19 cellular contexts compared by ENCODE assay signal in the genomic region with DNA sequence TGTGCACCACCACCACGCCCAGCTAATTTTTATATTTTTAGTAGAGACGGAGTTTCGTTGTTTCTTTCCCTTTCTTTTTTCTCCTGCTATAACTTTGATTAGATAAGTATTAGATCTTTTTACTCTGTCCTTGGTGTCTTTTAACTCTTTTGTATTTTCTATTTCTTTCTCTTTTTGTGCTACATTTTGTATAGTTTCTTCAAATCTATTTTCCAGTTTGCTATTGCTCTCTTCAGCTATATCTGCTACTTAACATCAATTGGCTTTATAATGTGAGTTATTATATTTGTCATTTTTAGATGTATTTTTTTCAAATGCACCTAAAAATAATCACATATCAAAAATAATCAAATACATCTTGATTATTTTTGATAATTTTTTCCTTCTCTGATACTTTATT. TPM values are rescaled to one million over a fixed set of nuclear protein-coding genes. Genes with fewer than 3 reads are reported as not detected.
DNase-seq lines count a peak whose midpoint lies in the region; ATAC-seq, FAIRE-seq and TF ChIP-seq lines count a peak whose summit lies in the region.
"Had no signal": no experiment of that assay in that cellular context is flagged by ENCODE, and none has a peak within 500 bp of the region (broad histone marks: within the 10 kb centered on the region; RNA-seq: fewer than 3 reads in every experiment).

No MANE protein-coding gene starts in this region.

- H3K79me2 ChIP-seq in HepG2 (ENCODE audit: insufficient read depth, low read length), result no peaks in the 10 kb centered on the region

- ATAC-seq in HepG2 (no peak), right lobe of liver (no peak), Panc1 (no peak)
- ATAC-seq in activated CD8-positive, alpha-beta T cell treated with anti-CD3 and anti-CD28 coated beads, Interleukin-2, amount 10 ng/mL, durations not matched to agents 7 days and 5 days, result no peak
- ATAC-seq: CD8-positive, alpha-beta T cell; GM23338; K562 had no signal

- POLR2A ChIA-PET in HepG2 (lab: Yijun Ruan, JAX) (no interaction called here), Panc1 (lab: Charles Lee) (no interaction called here)
- POLR2A ChIA-PET in activated CD8-positive, alpha-beta T cell treated with anti-CD3 and anti-CD28 coated beads, Interleukin-2, amount 10 ng/mL, durations not matched to agents 7 days and 5 days (lab: Charles Lee), result no interaction called here

- H3K4me1 ChIP-seq in HepG2 (ENCODE audit: insufficient read depth, low read length) (peaks cover 37% of the 10 kb centered on the region), right lobe of liver (peaks cover 0 to 8% (median 0%) of the 10 kb centered on the region in 4 donors), Panc1 (ENCODE audit: control insufficient read depth, insufficient read depth, low read length) (peaks cover 18% of the 10 kb centered on the region)

- H2AFZ ChIP-seq in HepG2 (ENCODE audit: low read length), result no peak overlapping the region
- H2AFZ ChIP-seq: GM23338 had no signal

- no peaks in the 10 kb centered on the region for H3K36me3 Mint-ChIP-seq in activated CD8-positive, alpha-beta T cell treated with anti-CD3 and anti-CD28 coated beads, Interleukin-2, amount 10 ng/mL, durations not matched to agents 7 days and 5 days (ENCODE audit: low read depth)
- peaks cover 3% of the 10 kb centered on the region for H3K36me3 Mint-ChIP-seq in activated T-helper 2 cell treated with anti-CD3 and anti-CD28 coated beads, Interferon-gamma antibody, Interleukin-2, Interleukin-4, amounts not matched to agents 10 μg/mL and 5 μg/mL and 100 μg/mL, durations not matched to agents 14 hours and 24 hours and 36 hours (ENCODE audit: low read depth)
- H3K36me3 Mint-ChIP-seq: CD8-positive, alpha-beta T cell had no signal

- TF ChIP-seq POLR2A in HepG2 (IDR thresholded peaks at IDR 0.05; ENCODE audit: insufficient read depth in 1 of 2, low read depth in 2 of 2, low read length in 2 of 2) (no peak), right lobe of liver (IDR thresholded peaks at IDR 0.05) (no peak)

- H3K4me2 ChIP-seq in HepG2 (ENCODE audit: low read depth, low read length), result no peak overlapping the region
- H3K4me2 ChIP-seq: BLaER1 treated with 17β-estradiol and CSF1 and Interleukin-3, amounts not matched to agents 10 nM and 100 nM; GM23338 had no signal

- intact Hi-C loops in HepG2 (cut with micrococcal nuclease; ENCODE audit: unreplicated experiment), result loop anchor here (10.0 kb wide), 1 partner anchor 53 kb away; no protein-coding TSS in a partner anchor
- intact Hi-C loops in right lobe of liver (cut with DNase I), result no loop called here
- intact Hi-C loops in Panc1 (cut with micrococcal nuclease; ENCODE audit: unreplicated experiment), result no loop called here
- intact Hi-C loops in activated T-helper 2 cell treated with anti-CD3 and anti-CD28 coated beads, Interferon-gamma antibody, Interleukin-2, Interleukin-4, amounts not matched to agents 10 μg/mL and 5 μg/mL and 100 μg/mL, durations not matched to agents 14 hours and 24 hours and 36 hours (cut with micrococcal nuclease), result no loop called here

- H3K4me3 Mint-ChIP-seq in activated CD8-positive, alpha-beta T cell treated with anti-CD3 and anti-CD28 coated beads, Interleukin-2, amount 10 ng/mL, durations not matched to agents 7 days and 5 days, result no peak overlapping the region
- no peak overlapping the region for H3K4me3 Mint-ChIP-seq in activated T-helper 2 cell treated with anti-CD3 and anti-CD28 coated beads, Interferon-gamma antibody, Interleukin-2, Interleukin-4, amounts not matched to agents 10 μg/mL and 5 μg/mL and 100 μg/mL, durations not matched to agents 14 hours and 24 hours and 36 hours (ENCODE audit: low read depth)
- H3K4me3 Mint-ChIP-seq: B cell; CD8-positive, alpha-beta T cell; GM23338 had no signal

- CTCF ChIA-PET in HepG2 (lab: Yijun Ruan, JAX; ENCODE audit: low intra/inter-chr PET ratio, low total read pairs), result no interaction called here
- CTCF ChIA-PET in Panc1 (lab: Charles Lee), result interaction anchor here (1.1 kb wide), 1 partner anchor 36 kb away, joined by 4 read pairs; no protein-coding TSS in a partner anchor
- CTCF ChIA-PET in activated CD8-positive, alpha-beta T cell treated with anti-CD3 and anti-CD28 coated beads, Interleukin-2, amount 10 ng/mL, durations not matched to agents 7 days and 5 days (lab: Charles Lee), result no interaction called here

- H3K9me3 ChIP-seq in HepG2 (ENCODE audit: low read length), result 0 out of 2 replicates have a peak, but pooled peaks cover 4% of the 10 kb centered on the region
- no peaks in the 10 kb centered on the region for H3K9me3 ChIP-seq in right lobe of liver
- peaks cover 33% of the 10 kb centered on the region; the same call in 1 of the 2 replicates for H3K9me3 ChIP-seq in Panc1 (ENCODE audit: control insufficient read depth, insufficient read depth, low read depth, low read length)

- no peak overlapping the region for H3K27ac Mint-ChIP-seq in activated CD8-positive, alpha-beta T cell treated with anti-CD3 and anti-CD28 coated beads, Interleukin-2, amount 10 ng/mL, durations not matched to agents 7 days and 5 days
- H3K27ac Mint-ChIP-seq in activated T-helper 2 cell treated with anti-CD3 and anti-CD28 coated beads, Interferon-gamma antibody, Interleukin-2, Interleukin-4, amounts not matched to agents 10 μg/mL and 5 μg/mL and 100 μg/mL, durations not matched to agents 14 hours and 24 hours and 36 hours, result no peak overlapping the region
- H3K27ac Mint-ChIP-seq: B cell; CD8-positive, alpha-beta T cell; GM23338 had no signal

- H4K20me1 ChIP-seq in HepG2 (ENCODE audit: insufficient read depth, low read length), result no peaks in the 10 kb centered on the region
- H4K20me1 ChIP-seq: BLaER1 treated with 17β-estradiol and CSF1 and Interleukin-3, amounts not matched to agents 10 nM and 100 nM had no signal

- no peaks in the 10 kb centered on the region for H3K4me1 Mint-ChIP-seq in activated CD8-positive, alpha-beta T cell treated with anti-CD3 and anti-CD28 coated beads, Interleukin-2, amount 10 ng/mL, durations not matched to agents 7 days and 5 days (ENCODE audit: low read depth)
- peaks cover 5% of the 10 kb centered on the region for H3K4me1 Mint-ChIP-seq in activated T-helper 2 cell treated with anti-CD3 and anti-CD28 coated beads, Interferon-gamma antibody, Interleukin-2, Interleukin-4, amounts not matched to agents 10 μg/mL and 5 μg/mL and 100 μg/mL, durations not matched to agents 14 hours and 24 hours and 36 hours (ENCODE audit: low read depth)
- H3K4me1 Mint-ChIP-seq: B cell, GM23338 had no signal

- no peaks in the 10 kb centered on the region for H3K27me3 ChIP-seq in HepG2 (ENCODE audit: control insufficient read depth in 1 of 2, insufficient read depth in 2 of 2, low read length in 2 of 2)
- no peaks in the 10 kb centered on the region for H3K27me3 ChIP-seq in right lobe of liver
- no peaks in the 10 kb centered on the region for H3K27me3 ChIP-seq in Panc1 (ENCODE audit: control insufficient read depth, insufficient read depth, low read length)
- H3K27me3 ChIP-seq: BLaER1 treated with 17β-estradiol and CSF1 and Interleukin-3, amounts not matched to agents 10 nM and 100 nM had no signal

- TF ChIP-seq RAD21 in HepG2 (CRISPR knock-in tag; IDR thresholded peaks at IDR 0.05), result no peak

- no peak overlapping the region for H3K27ac ChIP-seq in HepG2 (ENCODE audit: extremely low read length, insufficient read depth, low read length)
- no peak overlapping the region for H3K27ac ChIP-seq in right lobe of liver
- peak overlapping the region; percentile 99; the same call in 1 of the 2 replicates for H3K27ac ChIP-seq in Panc1 (ENCODE audit: low read length)
- H3K27ac ChIP-seq: BLaER1 treated with 17β-estradiol and CSF1 and Interleukin-3, amounts not matched to agents 10 nM and 100 nM had no signal

- TF ChIP-seq EP300 in HepG2 (IDR thresholded peaks at IDR 0.05; ENCODE audit: low read depth in 2 of 2, low read length in 2 of 2) (no peak), HepG2 (CRISPR knock-in tag; IDR thresholded peaks at IDR 0.05; ENCODE audit: borderline replicate concordance) (no peak)

- H3K9ac ChIP-seq in HepG2 (ENCODE audit: insufficient read depth, low read depth, low read length), result no peak overlapping the region
- H3K9ac ChIP-seq: BLaER1 treated with 17β-estradiol and CSF1 and Interleukin-3, amounts not matched to agents 10 nM and 100 nM had no signal

- H3K9me3 Mint-ChIP-seq in activated CD8-positive, alpha-beta T cell treated with anti-CD3 and anti-CD28 coated beads, Interleukin-2, amount 10 ng/mL, durations not matched to agents 7 days and 5 days (ENCODE audit: insufficient read depth), result peaks cover 10% of the 10 kb centered on the region
- H3K9me3 Mint-ChIP-seq in activated T-helper 2 cell treated with anti-CD3 and anti-CD28 coated beads, Interferon-gamma antibody, Interleukin-2, Interleukin-4, amounts not matched to agents 10 μg/mL and 5 μg/mL and 100 μg/mL, durations not matched to agents 14 hours and 24 hours and 36 hours, result peaks cover 5% of the 10 kb centered on the region

- BruUV-seq in HepG2 (replicated peaks; lab: Mats Ljungman, UMichigan) (no TSS peak), Panc1 (replicated peaks; lab: Mats Ljungman, UMichigan) (no TSS peak)

- in situ Hi-C loops in HepG2 (cut with HindIII; ENCODE audit: extremely low pct_ligation_motif_present, low pct_unique_long_range_greater_than_20kb) (loop anchor here (25.0 kb wide), 1 partner anchor 95 kb away; no protein-coding TSS in a partner anchor), Panc1 (cut with HindIII; ENCODE audit: low pct_unique_long_range_greater_than_20kb, low sequenced_read_pairs) (no loop called here), G401 (cut with HindIII; ENCODE audit: low sequenced_read_pairs) (no loop called here)

- TF ChIP-seq CTCF in HepG2 (CRISPR knock-in tag; IDR thresholded peaks at IDR 0.05), result no peak
- TF ChIP-seq CTCF in right lobe of liver (IDR thresholded peaks at IDR 0.05), result no peak
- no peak for TF ChIP-seq CTCF in Panc1 (IDR thresholded peaks at IDR 0.05)

- DNase-seq in HepG2 (ENCODE audit: low spot score) (no peak), right lobe of liver (no peak), Panc1 (ENCODE audit: low read depth, low spot score) (no peak), frontal cortex (ENCODE audit: low spot score in 2 of 2) (no peak), G401 (ENCODE audit: low spot score) (no peak)
- no peak for DNase-seq in activated CD8-positive, alpha-beta T cell treated with anti-CD3 and anti-CD28 coated beads, Interleukin-2, amount 10 ng/mL, durations not matched to agents 7 days and 5 days
- no peak for DNase-seq in activated T-helper 2 cell treated with anti-CD3 and anti-CD28 coated beads, Interferon-gamma antibody, Interleukin-2, Interleukin-4, amounts not matched to agents 10 μg/mL and 5 μg/mL and 100 μg/mL, durations not matched to agents 14 hours and 24 hours and 36 hours (ENCODE audit: low spot score)
- DNase-seq: 8988T; CD8-positive, alpha-beta T cell; COR-L47; GF-D8; HCEC 1CT; IMR-90 had no signal

- H3K4me3 ChIP-seq in HepG2 (replicated peaks in 1 of 3; ENCODE audit: insufficient read depth in 1 of 3, low read depth in 2 of 3, low read length in 3 of 3) (no peak overlapping the region), right lobe of liver (no peak overlapping the region), Panc1 (ENCODE audit: low read depth in 2 of 2, low read length in 2 of 2) (no peak overlapping the region)
- H3K4me3 ChIP-seq: BLaER1 treated with 17β-estradiol and CSF1 and Interleukin-3, amounts not matched to agents 10 nM and 100 nM; GM23338; K562 had no signal

- WGBS in HepG2 (ENCODE audit: low lambda C conversion rate), result 94% methylated on average over 3 of the region's 3 CpGs
- 89% methylated on average over 3 of the region's 3 CpGs for WGBS in right lobe of liver (ENCODE audit: insufficient coverage, low coverage, low lambda C conversion rate, missing lambda C conversion rate)

- H3K36me3 ChIP-seq in HepG2 (replicated peaks in 1 of 2; ENCODE audit: control insufficient read depth in 1 of 2, insufficient read depth in 2 of 2, low read length in 2 of 2), result no peaks in the 10 kb centered on the region
- H3K36me3 ChIP-seq in right lobe of liver, result no peaks in the 10 kb centered on the region
- no peaks in the 10 kb centered on the region for H3K36me3 ChIP-seq in Panc1 (ENCODE audit: control insufficient read depth, insufficient read depth, low read length)
- H3K36me3 ChIP-seq: BLaER1 treated with 17β-estradiol and CSF1 and Interleukin-3, amounts not matched to agents 10 nM and 100 nM had no signal

- FAIRE-seq in HepG2 (lab: Jason Lieb, UNC), result no peak
- peak; percentile 28 for FAIRE-seq in frontal cortex (lab: Jason Lieb, UNC)
- FAIRE-seq: D721Med, H54, K562 had no signal

- H3K27me3 Mint-ChIP-seq in activated CD8-positive, alpha-beta T cell treated with anti-CD3 and anti-CD28 coated beads, Interleukin-2, amount 10 ng/mL, durations not matched to agents 7 days and 5 days (ENCODE audit: low read depth), result peaks cover 7% of the 10 kb centered on the region
- H3K27me3 Mint-ChIP-seq in activated T-helper 2 cell treated with anti-CD3 and anti-CD28 coated beads, Interferon-gamma antibody, Interleukin-2, Interleukin-4, amounts not matched to agents 10 μg/mL and 5 μg/mL and 100 μg/mL, durations not matched to agents 14 hours and 24 hours and 36 hours (ENCODE audit: low read depth), result no peaks in the 10 kb centered on the region

RNA-seq across cellular contexts. Expression of gene ERRFI1, which starts 16.0 kb away (rescaled TPM):
- total RNA-seq in HepG2 (2016; rRNA removed; fragmentation: Illumina TruSeq; extraction: Trizol) (84.4 and 99.5 TPM in 2 replicates), right lobe of liver (100 to 1,000 TPM; 109 to 539 (median 214) TPM), Panc1 (2021; ENCODE audit: unreplicated experiment) (299 TPM), frontal cortex (20.4 TPM)
- total RNA-seq in HepG2 (2016; cell fraction: cytosol; rRNA removed; fragmentation: Illumina TruSeq; extraction: Trizol; ENCODE audit: low read depth), result 16.2 and 17.9 TPM in 2 replicates
- 83.4 and 92.6 TPM in 2 replicates for total RNA-seq in HepG2 (2016; cell fraction: insoluble cytoplasmic fraction; rRNA removed; fragmentation: Illumina TruSeq; extraction: Trizol)
- total RNA-seq in HepG2 (2016; cell fraction: membrane; rRNA removed; fragmentation: Illumina TruSeq; extraction: Trizol), result 72.5 and 74.8 TPM in 2 replicates
- 61.8 and 73.3 TPM in 2 replicates for total RNA-seq in HepG2 (2016; cell fraction: nucleus; rRNA removed; fragmentation: Illumina TruSeq; extraction: Trizol)
- polyA plus RNA-seq in HepG2 (2011; rRNA removed), result 634 and 753 TPM in 2 replicates
- polyA plus RNA-seq in HepG2 (2011; cell fraction: cytosol; rRNA removed), result 492 and 608 TPM in 2 replicates
- 300 and 467 TPM in 2 replicates for polyA plus RNA-seq in HepG2 (2011; cell fraction: nucleus; rRNA removed)
- 335 and 494 TPM in 2 replicates for polyA plus RNA-seq in HepG2 (2012)
- polyA plus RNA-seq in HepG2 (2016; cell fraction: cytosol; fragmentation: Illumina TruSeq; extraction: Trizol; ENCODE audit: low read depth), result 8.7 and 10.5 TPM in 2 replicates
- polyA plus RNA-seq in HepG2 (2016; cell fraction: insoluble cytoplasmic fraction; fragmentation: Illumina TruSeq; extraction: Trizol; ENCODE audit: low read depth), result 102 and 107 TPM in 2 replicates
- polyA plus RNA-seq in HepG2 (2016; cell fraction: membrane; fragmentation: Illumina TruSeq; extraction: Trizol; ENCODE audit: low read depth), result 41.9 and 45.1 TPM in 2 replicates
- 110 and 117 TPM in 2 replicates for polyA plus RNA-seq in HepG2 (2016; cell fraction: nucleus; fragmentation: Illumina TruSeq; extraction: Trizol; ENCODE audit: insufficient read depth, low read depth)
- polyA minus RNA-seq in HepG2 (2011; rRNA and poly(A)+ RNA removed; ENCODE audit: low replicate concordance), result 6.9 and 217 TPM in 2 replicates
- 288 and 291 TPM in 2 replicates for polyA minus RNA-seq in HepG2 (2011; cell fraction: cytosol; rRNA and poly(A)+ RNA removed)
- polyA minus RNA-seq in HepG2 (2011; cell fraction: nucleus; rRNA and poly(A)+ RNA removed), result 228 and 458 TPM in 2 replicates
- polyA plus RNA-seq in Panc1 (2012; ENCODE audit: insufficient read length), result 276 TPM
- total RNA-seq in activated CD8-positive, alpha-beta T cell treated with anti-CD3 and anti-CD28 coated beads, Interleukin-2, amount 10 ng/mL, durations not matched to agents 7 days and 5 days, result under 1 TPM in 1 of 2 experiments, not detected in 1; 0.21 TPM
- 165 and 229 TPM in 2 replicates for total RNA-seq in G401 (2014; rRNA removed; shearing (Covaris generic))
- 3.1 and 3.8 TPM in 2 replicates for total RNA-seq in activated T-helper 2 cell treated with anti-CD3 and anti-CD28 coated beads, Interferon-gamma antibody, Interleukin-2, Interleukin-4, amounts not matched to agents 10 μg/mL and 5 μg/mL and 100 μg/mL, durations not matched to agents 14 hours and 24 hours and 36 hours
